Comparison of ENCODE assay signal across 20 cellular contexts in the genomic region with DNA sequence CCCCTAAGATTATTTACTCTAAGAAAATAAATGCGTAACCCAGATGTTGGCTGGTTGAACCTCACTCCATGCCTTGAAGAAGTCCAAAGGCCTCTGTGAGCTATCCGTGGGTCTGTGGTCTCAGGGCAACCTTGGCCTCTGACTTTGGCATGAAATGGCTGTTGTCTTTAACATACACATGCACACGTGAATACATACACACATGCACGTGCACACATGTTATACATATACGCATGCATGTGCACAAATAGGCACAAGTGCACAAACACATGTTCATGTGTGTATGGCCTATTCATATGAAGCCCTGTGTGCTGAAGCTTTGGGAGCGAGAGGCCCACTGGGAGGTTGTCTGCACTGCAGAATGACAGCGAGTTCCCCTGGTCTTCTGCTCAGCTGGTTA. TPM values are rescaled to one million over a fixed set of nuclear protein-coding genes. Genes with fewer than 3 reads are reported as not detected.
A peak's percentile ranks its signal among the peaks of the same experiment; 100 is the strongest.
DNase-seq lines count a peak whose midpoint lies in the region; ATAC-seq and TF ChIP-seq lines count a peak whose summit lies in the region.
"Had no signal": no experiment of that assay in that cellular context is flagged by ENCODE, and none has a peak within 500 bp of the region (broad histone marks: within the 10 kb centered on the region; RNA-seq: fewer than 3 reads in every experiment).

No MANE protein-coding gene starts in this region.

- no peak overlapping the region for H3K56ac ChIP-seq in IMR-90 (ENCODE audit: extremely low read depth, insufficient read depth, low read length)

- no peaks in the 10 kb centered on the region for H3K4me1 Mint-ChIP-seq in activated CD4-positive, alpha-beta T cell treated with anti-CD3 and anti-CD28 coated beads, Interleukin-2, amount 10 ng/mL, durations not matched to agents 24 days and 14 days
- H3K4me1 Mint-ChIP-seq in activated CD4-positive, alpha-beta T cell treated with anti-CD3 and anti-CD28 coated beads for 36 hours: no peaks in the 10 kb centered on the region
- H3K4me1 Mint-ChIP-seq: CD4-positive, CD25-positive, alpha-beta regulatory T cell had no signal

- peak overlapping the region; percentile 94 for H2BK120ac ChIP-seq in IMR-90 (ENCODE audit: low read depth, low read length)

- no peak for ATAC-seq in activated CD4-positive, alpha-beta T cell treated with anti-CD3 and anti-CD28 coated beads for 36 hours
- ATAC-seq in IMR-90 (ENCODE audit: low read depth) (no peak), HG02623 (IDR thresholded peaks at IDR 0.05; ENCODE audit: unreplicated experiment) (no peak)
- ATAC-seq: CD8-positive, alpha-beta T cell had no signal

- dilution Hi-C loops in IMR-90 (cut with HindIII; ENCODE audit: low sequenced_read_pairs, unreplicated experiment): no loop called here

- WGBS in IMR-90 (ENCODE audit: extremely low coverage in 2 of 2, insufficient read length in 1 of 2), 2 experiments: 56% methylated on average over 3 of the region's 7 CpGs; no CpG with 5 or more reads in 1 of the 2 experiments

- peak; percentile 41 for DNase-seq in activated CD4-positive, alpha-beta T cell treated with anti-CD3 and anti-CD28 coated beads, Interleukin-2, amount 10 ng/mL, durations not matched to agents 24 days and 14 days
- no peak for DNase-seq in activated CD4-positive, alpha-beta T cell treated with anti-CD3 and anti-CD28 coated beads for 36 hours
- no peak for DNase-seq in IMR-90
- peak; percentile 6 for DNase-seq in mucosa of gallbladder (ENCODE audit: low spot score)
- DNase-seq in effector memory CD4-positive, alpha-beta T cell: no peak
- DNase-seq in hypothalamus (lab: John Stamatoyannopoulos, UW): no peak
- DNase-seq: AML-193; BE2C; Caco-2; CD4-positive, CD25-positive, alpha-beta regulatory T cell; CD8-positive, alpha-beta T cell; DMS153; DND-41; GM23248; H7; HCEC 1CT had no signal

- no peaks in the 10 kb centered on the region for H3K36me3 Mint-ChIP-seq in activated CD4-positive, alpha-beta T cell treated with anti-CD3 and anti-CD28 coated beads, Interleukin-2, amount 10 ng/mL, durations not matched to agents 24 days and 14 days (ENCODE audit: low read depth)
- peaks cover 2% of the 10 kb centered on the region for H3K36me3 Mint-ChIP-seq in activated CD4-positive, alpha-beta T cell treated with anti-CD3 and anti-CD28 coated beads for 36 hours (ENCODE audit: low read depth)
- H3K36me3 Mint-ChIP-seq: CD4-positive, CD25-positive, alpha-beta regulatory T cell; CD8-positive, alpha-beta T cell had no signal

- H2BK5ac ChIP-seq in IMR-90 (ENCODE audit: low read depth, low read length, poor library complexity, severe bottlenecking): peak overlapping the region; percentile 14

- no peaks in the 10 kb centered on the region for H3K27me3 Mint-ChIP-seq in activated CD4-positive, alpha-beta T cell treated with anti-CD3 and anti-CD28 coated beads, Interleukin-2, amount 10 ng/mL, durations not matched to agents 24 days and 14 days
- peaks cover 3% of the 10 kb centered on the region for H3K27me3 Mint-ChIP-seq in activated CD4-positive, alpha-beta T cell treated with anti-CD3 and anti-CD28 coated beads for 36 hours

- peak overlapping the region; percentile 24; the same call in 1 of the 2 replicates for H3K18ac ChIP-seq in IMR-90 (ENCODE audit: low read depth, low read length)

- POLR2A ChIA-PET in activated CD4-positive, alpha-beta T cell treated with anti-CD3 and anti-CD28 coated beads for 36 hours (lab: Charles Lee): no interaction called here
- POLR2A ChIA-PET in IMR-90 (lab: Charles Lee; ENCODE audit: unreplicated experiment): no interaction called here

- no peak for TF ChIP-seq CTCF in IMR-90 (conservative IDR thresholded peaks at IDR 0.05; ENCODE audit: low read depth, low read length)

- H3K9ac ChIP-seq in BLaER1 (no peak overlapping the region), IMR-90 (ENCODE audit: low read depth, low read length) (no peak overlapping the region)
- H3K9ac ChIP-seq: GM23248 had no signal

- in situ Hi-C loops in IMR-90 (cut with MboI; ENCODE audit: low sequenced_read_pairs): no loop called here

- H2BK15ac ChIP-seq in IMR-90 (ENCODE audit: low read depth, low read length): peak overlapping the region; percentile 93; the same call in 1 of the 3 replicates

- H3K4me1 ChIP-seq in BLaER1 (peaks cover 11% of the 10 kb centered on the region), IMR-90 (ENCODE audit: control insufficient read depth, insufficient read depth, low read length) (peaks cover 14% of the 10 kb centered on the region)
- H3K4me1 ChIP-seq in effector memory CD4-positive, alpha-beta T cell (ENCODE audit: control insufficient read depth, insufficient read depth, low read length, poor library complexity, severe bottlenecking): no peaks in the 10 kb centered on the region
- H3K4me1 ChIP-seq: BE2C, Caco-2 had no signal

- no peak overlapping the region for H2AFZ ChIP-seq in IMR-90 (replicated peaks; ENCODE audit: low read length, poor library complexity)

- no peak for TF ChIP-seq POLR2A in IMR-90 (IDR thresholded peaks at IDR 0.05; ENCODE audit: low read depth, low read length)

- H3K27me3 ChIP-seq in BLaER1 (no peaks in the 10 kb centered on the region), IMR-90 (ENCODE audit: control insufficient read depth, insufficient read depth, low read length) (no peaks in the 10 kb centered on the region)
- no peaks in the 10 kb centered on the region for H3K27me3 ChIP-seq in effector memory CD4-positive, alpha-beta T cell (replicated peaks; ENCODE audit: control insufficient read depth, insufficient read depth, low read length, poor library complexity, severe bottlenecking)
- H3K27me3 ChIP-seq: BE2C had no signal

- H3K14ac ChIP-seq in IMR-90 (replicated peaks; ENCODE audit: low read depth, low read length): 0 out of 2 replicates have a peak overlapping the region, but pooled peaks have one; percentile 6

- peaks cover 10% of the 10 kb centered on the region for H3K9me3 ChIP-seq in BLaER1
- H3K9me3 ChIP-seq in IMR-90 (ENCODE audit: control insufficient read depth, insufficient read depth, low read length): peaks cover 4% of the 10 kb centered on the region; the same call in 1 of the 2 replicates
- no peaks in the 10 kb centered on the region for H3K9me3 ChIP-seq in effector memory CD4-positive, alpha-beta T cell (ENCODE audit: control insufficient read depth, low read length)
- H3K9me3 ChIP-seq: BE2C had no signal

- peaks cover 13% of the 10 kb centered on the region for H3K9me1 ChIP-seq in IMR-90 (ENCODE audit: insufficient read depth, low read length)

- peaks cover 3% of the 10 kb centered on the region for H3K9me3 Mint-ChIP-seq in activated CD4-positive, alpha-beta T cell treated with anti-CD3 and anti-CD28 coated beads, Interleukin-2, amount 10 ng/mL, durations not matched to agents 24 days and 14 days
- peaks cover 16% of the 10 kb centered on the region for H3K9me3 Mint-ChIP-seq in activated CD4-positive, alpha-beta T cell treated with anti-CD3 and anti-CD28 coated beads for 36 hours (ENCODE audit: low read depth)

- H3K36me3 ChIP-seq in BLaER1 (no peaks in the 10 kb centered on the region), IMR-90 (ENCODE audit: control insufficient read depth, insufficient read depth, low read length) (no peaks in the 10 kb centered on the region)
- H3K36me3 ChIP-seq in effector memory CD4-positive, alpha-beta T cell (ENCODE audit: control insufficient read depth, insufficient read depth, low read length): no peaks in the 10 kb centered on the region
- H3K36me3 ChIP-seq: BE2C had no signal

- H4K91ac ChIP-seq in IMR-90 (ENCODE audit: insufficient read depth, low read depth, low read length): peak overlapping the region; percentile 92; the same call in 1 of the 2 replicates

- H4K20me1 ChIP-seq in BLaER1 (no peaks in the 10 kb centered on the region), IMR-90 (ENCODE audit: insufficient read depth, low read length) (no peaks in the 10 kb centered on the region)

- peak overlapping the region in 1 of 2 experiments; percentile 0; a peak in 3 of 4 replicates for H4K8ac ChIP-seq in IMR-90 (ENCODE audit: low read depth in 2 of 2, low read length in 2 of 2)

- H3K4me3 Mint-ChIP-seq in activated CD4-positive, alpha-beta T cell treated with anti-CD3 and anti-CD28 coated beads, Interleukin-2, amount 10 ng/mL, durations not matched to agents 24 days and 14 days: no peak overlapping the region
- no peak overlapping the region for H3K4me3 Mint-ChIP-seq in activated CD4-positive, alpha-beta T cell treated with anti-CD3 and anti-CD28 coated beads for 36 hours
- H3K4me3 Mint-ChIP-seq: CD4-positive, CD25-positive, alpha-beta regulatory T cell; CD8-positive, alpha-beta T cell had no signal

- 0 out of 2 replicates have a peak overlapping the region, but pooled peaks have one; percentile 45 for H3K4ac ChIP-seq in IMR-90 (ENCODE audit: low read depth, low read length)

- peak overlapping the region; percentile 18; the same call in 1 of the 2 replicates for H4K5ac ChIP-seq in IMR-90 (ENCODE audit: low read depth, low read length)

- intact Hi-C loops in activated CD4-positive, alpha-beta T cell treated with anti-CD3 and anti-CD28 coated beads, Interleukin-2, amount 10 ng/mL, durations not matched to agents 24 days and 14 days (cut with micrococcal nuclease): no loop called here
- intact Hi-C loops in activated CD4-positive, alpha-beta T cell treated with anti-CD3 and anti-CD28 coated beads for 36 hours (cut with DNase I, micrococcal nuclease): no loop called here
- intact Hi-C loops in IMR-90 (cut with micrococcal nuclease): no loop called here

- H2AK5ac ChIP-seq in IMR-90 (ENCODE audit: low read depth, low read length): no peak overlapping the region; the same call in 1 of the 2 replicates

- no peak for TF ChIP-seq RAD21 in IMR-90 (IDR thresholded peaks at IDR 0.05; ENCODE audit: low read length)

- H3K27ac Mint-ChIP-seq in activated CD4-positive, alpha-beta T cell treated with anti-CD3 and anti-CD28 coated beads, Interleukin-2, amount 10 ng/mL, durations not matched to agents 24 days and 14 days: no peak overlapping the region
- H3K27ac Mint-ChIP-seq in activated CD4-positive, alpha-beta T cell treated with anti-CD3 and anti-CD28 coated beads for 36 hours: no peak overlapping the region
- H3K27ac Mint-ChIP-seq: CD4-positive, CD25-positive, alpha-beta regulatory T cell; CD8-positive, alpha-beta T cell had no signal

- H3K4me3 ChIP-seq in BLaER1: no peak overlapping the region
- H3K4me3 ChIP-seq in IMR-90 (ENCODE audit: insufficient read depth, low read depth, low read length): no peak overlapping the region
- H3K4me3 ChIP-seq in effector memory CD4-positive, alpha-beta T cell (ENCODE audit: insufficient read depth, low read depth, low read length, poor library complexity, severe bottlenecking): no peak overlapping the region
- H3K4me3 ChIP-seq: GM23248 had no signal

- CTCF ChIA-PET in activated CD4-positive, alpha-beta T cell treated with anti-CD3 and anti-CD28 coated beads for 36 hours (lab: Charles Lee): interaction anchor here (0.7 kb wide), 1 partner anchor 100 kb away, joined by 3 read pairs; no protein-coding TSS in a partner anchor
- CTCF ChIA-PET in IMR-90 (lab: Yijun Ruan, JAX): no interaction called here

- no peak overlapping the region for H3K23ac ChIP-seq in IMR-90 (ENCODE audit: low read depth, low read length)

- H2AK9ac ChIP-seq in IMR-90 (replicated peaks; ENCODE audit: low read depth, low read length, poor library complexity): peak overlapping the region; percentile 13

- BruUV-seq in IMR-90 (replicated peaks; lab: Mats Ljungman, UMichigan): no TSS peak

- no peaks in the 10 kb centered on the region for H3K79me1 ChIP-seq in IMR-90 (ENCODE audit: low read depth in 1 of 2, low read length in 2 of 2)

- no peak overlapping the region; the same call in 1 of the 2 replicates for H2BK20ac ChIP-seq in IMR-90 (ENCODE audit: low read depth, low read length)

- H3K4me2 ChIP-seq in BLaER1 (peak overlapping the region; percentile 63), IMR-90 (ENCODE audit: low read depth, low read length) (no peak overlapping the region)

- H3K27ac ChIP-seq in BLaER1 (peak overlapping the region; percentile 44; the same call in 1 of the 2 replicates), IMR-90 (ENCODE audit: insufficient read depth, low read length) (no peak overlapping the region)
- H3K27ac ChIP-seq in effector memory CD4-positive, alpha-beta T cell (ENCODE audit: insufficient read depth, low read length, poor library complexity, severe bottlenecking): no peak overlapping the region
- H3K27ac ChIP-seq: 22Rv1, C4-2B, GM23248 had no signal

RNA-seq across cellular contexts. Expression of a gene that starts 50.8 kb away (rescaled TPM):
- 0.19 and 0.28 TPM in 2 replicates for total RNA-seq in activated CD4-positive, alpha-beta T cell treated with anti-CD3 and anti-CD28 coated beads, Interleukin-2, amount 10 ng/mL, durations not matched to agents 24 days and 14 days
- total RNA-seq in activated CD4-positive, alpha-beta T cell treated with anti-CD3 and anti-CD28 coated beads for 36 hours: under 1 TPM; 0.32 to 0.53 TPM
- total RNA-seq in IMR-90 (2012; rRNA removed): under 0.01 and 0.18 TPM in 2 replicates
- polyA plus RNA-seq in IMR-90 (2012; rRNA removed): 0.14 and 0.24 TPM in 2 replicates
- 0.02 and 0.22 TPM in 2 replicates for polyA plus RNA-seq in IMR-90 (2012; cell fraction: cytosol; rRNA removed)
- 0.22 and 0.57 TPM in 2 replicates for polyA plus RNA-seq in IMR-90 (2012; cell fraction: nucleus; rRNA removed; ENCODE audit: low replicate concordance)
- 28.1 TPM for total RNA-seq in mucosa of gallbladder
- total RNA-seq: CD4-positive, CD25-positive, alpha-beta regulatory T cell had no signal
- polyA plus RNA-seq: CD4-positive, CD25-positive, alpha-beta regulatory T cell had no signal

Comparison
In these comparisons a context has a peak if more than half of its experiments do, and no peak if none do; other contexts are left out.
1. DNase-seq: peak in activated CD4-positive, alpha-beta T cell treated with anti-CD3 and anti-CD28 coated beads, Interleukin-2, amount 10 ng/mL, durations not matched to agents 24 days and 14 days (single experiment) and mucosa of gallbladder (single experiment); none in activated CD4-positive, alpha-beta T cell treated with anti-CD3 and anti-CD28 coated beads for 36 hours (single experiment), IMR-90 (single experiment), effector memory CD4-positive, alpha-beta T cell (0 of 3) and hypothalamus (0 of 51).
2. RNA of a gene that starts 50.8 kb away (total RNA-seq): 28.1 TPM in mucosa of gallbladder (single experiment); 0.32 to 0.53 TPM in activated CD4-positive, alpha-beta T cell treated with anti-CD3 and anti-CD28 coated beads for 36 hours, 0.19 to 0.28 TPM in activated CD4-positive, alpha-beta T cell treated with anti-CD3 and anti-CD28 coated beads, Interleukin-2, amount 10 ng/mL, durations not matched to agents 24 days and 14 days and under 0.01 to 0.18 TPM in IMR-90; every median in the first group is over 10 times any median in the second.